In genomic region chr5:131005963-131006684, GRCh38 we compare ENCODE assay signal across 14 cellular contexts.
DNase-seq lines count a peak whose midpoint lies in the region; ATAC-seq and TF ChIP-seq lines count a peak whose summit lies in the region.
"Had no signal": no experiment of that assay in that cellular context is flagged by ENCODE, and none has a peak within 500 bp of the region (broad histone marks: within the 10 kb centered on the region; RNA-seq: fewer than 3 reads in every experiment).

No MANE protein-coding gene starts in this region.

- H3K27me3 Mint-ChIP-seq in chondrocyte (ENCODE audit: low read depth) = peaks cover 33% of the 10 kb centered on the region
- H3K27me3 Mint-ChIP-seq in neural progenitor cell (ENCODE audit: insufficient read depth, low read depth) = no peaks in the 10 kb centered on the region
- H3K27me3 Mint-ChIP-seq in activated CD4-positive, alpha-beta memory T cell treated with anti-CD3 and anti-CD28 coated beads for 36 hours = no peaks in the 10 kb centered on the region
- peaks cover 0 to 4% of the 10 kb centered on the region in 2 donors for H3K27me3 Mint-ChIP-seq in T-cell
- H3K27me3 Mint-ChIP-seq: activated naive CD8-positive, alpha-beta T cell treated with anti-CD3 and anti-CD28 coated beads for 36 hours had no signal

- H3K4me3 Mint-ChIP-seq in chondrocyte (ENCODE audit: unreplicated experiment) = no peak overlapping the region
- H3K4me3 Mint-ChIP-seq in neural progenitor cell = no peak overlapping the region
- no peak overlapping the region for H3K4me3 Mint-ChIP-seq in activated CD4-positive, alpha-beta memory T cell treated with anti-CD3 and anti-CD28 coated beads for 36 hours
- H3K4me3 Mint-ChIP-seq in T-cell = no peak overlapping the region
- H3K4me3 Mint-ChIP-seq: activated naive CD8-positive, alpha-beta T cell treated with anti-CD3 and anti-CD28 coated beads for 36 hours; dendritic cell treated with granulocyte-macrophage colony-stimulating factor and Interleukin-4, amounts not matched to agents 40 ng/mL and 50 ng/mL, for 4 days had no signal

- H3K9me3 Mint-ChIP-seq in chondrocyte (ENCODE audit: low read depth) (no peaks in the 10 kb centered on the region), neural progenitor cell (no peaks in the 10 kb centered on the region), T-cell (peaks cover 0 to 5% (median 0%) of the 10 kb centered on the region in 3 donors)
- no peaks in the 10 kb centered on the region for H3K9me3 Mint-ChIP-seq in activated CD4-positive, alpha-beta memory T cell treated with anti-CD3 and anti-CD28 coated beads for 36 hours
- H3K9me3 Mint-ChIP-seq: dendritic cell treated with granulocyte-macrophage colony-stimulating factor and Interleukin-4, amounts not matched to agents 40 ng/mL and 50 ng/mL, for 4 days had no signal

- H3K9ac ChIP-seq in neural progenitor cell = no peak overlapping the region

- intact Hi-C loops in OCI-LY7 (cut with micrococcal nuclease; ENCODE audit: unreplicated experiment) = no loop called here
- intact Hi-C loops in activated CD4-positive, alpha-beta memory T cell treated with anti-CD3 and anti-CD28 coated beads for 36 hours (cut with micrococcal nuclease) = no loop called here

- ATAC-seq in T-cell (replicated peaks in 1 of 4) = no peak
- ATAC-seq in GM21529 (IDR thresholded peaks at IDR 0.05; ENCODE audit: unreplicated experiment) = no peak
- ATAC-seq: stimulated activated naive CD8-positive, alpha-beta T cell treated with anti-CD3 and anti-CD28 coated beads, Interleukin-15, Interleukin-2, amounts not matched to agents 100 U/mL and 50 U/mL, for 24 hours had no signal

- H3K4me3 ChIP-seq in GM06990 (replicated peaks; ENCODE audit: low read depth, low read length) (no peak overlapping the region), OCI-LY7 (ENCODE audit: low read depth, low read length, poor library complexity, severe bottlenecking) (no peak overlapping the region), neural progenitor cell (no peak overlapping the region)
- H3K4me3 ChIP-seq: esophagus muscularis mucosa, MG63, uterus had no signal

- no peak overlapping the region for H3K27ac Mint-ChIP-seq in chondrocyte (ENCODE audit: unreplicated experiment)
- no peak overlapping the region for H3K27ac Mint-ChIP-seq in neural progenitor cell
- no peak overlapping the region for H3K27ac Mint-ChIP-seq in activated CD4-positive, alpha-beta memory T cell treated with anti-CD3 and anti-CD28 coated beads for 36 hours
- no peak overlapping the region for H3K27ac Mint-ChIP-seq in T-cell
- H3K27ac Mint-ChIP-seq: activated naive CD8-positive, alpha-beta T cell treated with anti-CD3 and anti-CD28 coated beads for 36 hours; dendritic cell treated with granulocyte-macrophage colony-stimulating factor and Interleukin-4, amounts not matched to agents 40 ng/mL and 50 ng/mL, for 4 days had no signal

- no peak for DNase-seq in GM06990 (ENCODE audit: extremely low read depth, insufficient read length)
- no peak for DNase-seq in OCI-LY7 (ENCODE audit: low spot score)
- DNase-seq in chondrocyte (ENCODE audit: low spot score) = no peak
- peak; percentile 33 for DNase-seq in neural progenitor cell (ENCODE audit: low spot score)
- no peak for DNase-seq in activated CD4-positive, alpha-beta memory T cell treated with anti-CD3 and anti-CD28 coated beads for 36 hours
- DNase-seq in T-cell = no peak
- DNase-seq: activated naive CD8-positive, alpha-beta T cell treated with anti-CD3 and anti-CD28 coated beads for 36 hours; activated T-cell treated with anti-CD3 and anti-CD28 coated beads for 4 hours; MG63; stimulated activated naive CD8-positive, alpha-beta T cell treated with anti-CD3 and anti-CD28 coated beads, Interleukin-15, Interleukin-2, amounts not matched to agents 100 U/mL and 50 U/mL, for 24 hours; uterus had no signal

- H4K20me1 ChIP-seq in OCI-LY7 (ENCODE audit: insufficient read depth, low read length) = no peaks in the 10 kb centered on the region
- no peaks in the 10 kb centered on the region for H4K20me1 ChIP-seq in neural progenitor cell (ENCODE audit: low read depth)

- no peaks in the 10 kb centered on the region for H3K4me1 ChIP-seq in OCI-LY7 (ENCODE audit: insufficient read depth, low read length, poor library complexity, severe bottlenecking)
- no peaks in the 10 kb centered on the region for H3K4me1 ChIP-seq in neural progenitor cell
- H3K4me1 ChIP-seq: esophagus muscularis mucosa, uterus had no signal

- CTCF ChIA-PET in OCI-LY7 (lab: Charles Lee; ENCODE audit: unreplicated experiment) = no interaction called here
- CTCF ChIA-PET in activated CD4-positive, alpha-beta memory T cell treated with anti-CD3 and anti-CD28 coated beads for 36 hours (lab: Charles Lee) = no interaction called here
- CTCF ChIA-PET in T-cell (lab: Charles Lee) = interaction anchor here in 1 of 2 donors (0.8 kb wide), 1 partner anchor 34 kb away, joined by 3 read pairs; no protein-coding TSS in a partner anchor

- POLR2A ChIA-PET in OCI-LY7 (lab: Charles Lee) (no interaction called here), T-cell (lab: Charles Lee) (no interaction called here)
- POLR2A ChIA-PET in activated CD4-positive, alpha-beta memory T cell treated with anti-CD3 and anti-CD28 coated beads for 36 hours (lab: Charles Lee) = no interaction called here

- no peaks in the 10 kb centered on the region for H3K4me1 Mint-ChIP-seq in chondrocyte (ENCODE audit: low read depth)
- H3K4me1 Mint-ChIP-seq in neural progenitor cell = no peaks in the 10 kb centered on the region
- H3K4me1 Mint-ChIP-seq in activated CD4-positive, alpha-beta memory T cell treated with anti-CD3 and anti-CD28 coated beads for 36 hours (ENCODE audit: low read depth) = no peaks in the 10 kb centered on the region
- H3K4me1 Mint-ChIP-seq in T-cell = no peaks in the 10 kb centered on the region
- H3K4me1 Mint-ChIP-seq: activated naive CD8-positive, alpha-beta T cell treated with anti-CD3 and anti-CD28 coated beads for 36 hours had no signal

- H3K27ac ChIP-seq in OCI-LY7 (ENCODE audit: low read depth, low read length, poor library complexity, severe bottlenecking) = no peak overlapping the region
- no peak overlapping the region for H3K27ac ChIP-seq in neural progenitor cell
- H3K27ac ChIP-seq: esophagus muscularis mucosa, uterus had no signal

- H3K27me3 ChIP-seq in GM06990 (replicated peaks; ENCODE audit: control insufficient read depth, insufficient read depth, low read length) (no peaks in the 10 kb centered on the region), neural progenitor cell (no peaks in the 10 kb centered on the region)
- H3K27me3 ChIP-seq: uterus had no signal

- H3K36me3 ChIP-seq in GM06990 (ENCODE audit: control insufficient read depth, insufficient read depth, low read length) (no peaks in the 10 kb centered on the region), OCI-LY7 (ENCODE audit: insufficient read depth, low read length) (no peaks in the 10 kb centered on the region), neural progenitor cell (no peaks in the 10 kb centered on the region)
- H3K36me3 ChIP-seq: esophagus muscularis mucosa, MG63, uterus had no signal

- H3K36me3 Mint-ChIP-seq in chondrocyte (ENCODE audit: low read depth) = no peaks in the 10 kb centered on the region
- H3K36me3 Mint-ChIP-seq in neural progenitor cell = no peaks in the 10 kb centered on the region
- H3K36me3 Mint-ChIP-seq in activated CD4-positive, alpha-beta memory T cell treated with anti-CD3 and anti-CD28 coated beads for 36 hours = no peaks in the 10 kb centered on the region
- H3K36me3 Mint-ChIP-seq in T-cell = no peaks in the 10 kb centered on the region
- H3K36me3 Mint-ChIP-seq: activated naive CD8-positive, alpha-beta T cell treated with anti-CD3 and anti-CD28 coated beads for 36 hours had no signal

- no peaks in the 10 kb centered on the region for H3K9me2 ChIP-seq in OCI-LY7 (ENCODE audit: insufficient read depth, low read length)

- H3K4me2 ChIP-seq in OCI-LY7 (ENCODE audit: low read length) (no peak overlapping the region), neural progenitor cell (no peak overlapping the region)

- H2AFZ ChIP-seq in OCI-LY7 (ENCODE audit: low read length) (no peak overlapping the region), neural progenitor cell (replicated peaks) (no peak overlapping the region)

- H3K79me2 ChIP-seq in OCI-LY7 (ENCODE audit: insufficient read depth, low read depth, low read length) (no peaks in the 10 kb centered on the region), neural progenitor cell (ENCODE audit: low read depth) (no peaks in the 10 kb centered on the region)

- H3K9me3 ChIP-seq in OCI-LY7 (ENCODE audit: low read length) = no peaks in the 10 kb centered on the region
- H3K9me3 ChIP-seq in neural progenitor cell (ENCODE audit: low read depth) = no peaks in the 10 kb centered on the region
- H3K9me3 ChIP-seq: MG63, uterus had no signal

- TF ChIP-seq CTCF in GM06990 (IDR thresholded peaks at IDR 0.05; ENCODE audit: insufficient read depth, low read length, poor library complexity, severe bottlenecking) (peak; percentile 6), OCI-LY7 (conservative IDR thresholded peaks at IDR 0.05; ENCODE audit: low read length) (peak; percentile 35), chondrocyte (IDR thresholded peaks at IDR 0.05) (peak; percentile 62), neural progenitor cell (IDR thresholded peaks at IDR 0.05) (peak; percentile 49)

- no TSS peak for BruUV-seq in OCI-LY7 (replicated peaks; lab: Mats Ljungman, UMichigan)

- H3F3A ChIP-seq in neural progenitor cell (ENCODE audit: low read depth) = no peaks in the 10 kb centered on the region

Comparison
In these comparisons a context has a peak if more than half of its experiments do, and no peak if none do; other contexts are left out.
1. CTCF ChIP-seq: peak in every context shown above with its lines; median percentile 62 in chondrocyte; 49 in neural progenitor cell; 35 in OCI-LY7; 6 in GM06990.